10 cellular contexts compared by ENCODE assay signal in the genomic region with DNA sequence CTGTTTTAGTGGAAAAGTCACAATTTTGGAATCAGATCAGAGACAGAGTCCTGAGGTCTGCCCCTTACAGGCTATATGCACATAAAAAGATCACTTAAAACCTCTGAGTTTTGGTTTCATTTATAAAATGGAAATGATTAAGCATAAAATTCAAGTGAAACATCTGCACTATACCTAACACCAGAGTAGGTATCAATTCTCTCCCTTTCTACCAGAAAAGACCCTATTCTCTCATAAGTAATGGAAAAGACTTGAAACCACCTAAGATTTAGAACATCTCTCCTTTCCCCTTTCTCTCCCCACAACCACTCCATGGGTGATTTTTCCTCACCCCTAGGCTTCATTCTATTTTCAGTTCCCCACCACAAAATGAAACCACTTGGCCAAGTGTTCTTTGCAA. TPM values are rescaled to one million over a fixed set of nuclear protein-coding genes. Genes with fewer than 3 reads are reported as not detected.
DNase-seq lines count a peak whose midpoint lies in the region; ATAC-seq and TF ChIP-seq lines count a peak whose summit lies in the region.
"Had no signal": no experiment of that assay in that cellular context is flagged by ENCODE, and none has a peak within 500 bp of the region (broad histone marks: within the 10 kb centered on the region; RNA-seq: fewer than 3 reads in every experiment).

No MANE protein-coding gene starts in this region.

- no peak for TF ChIP-seq CTCF in GM10266 (IDR thresholded peaks at IDR 0.05; ENCODE audit: control insufficient read depth, insufficient read depth, low read depth, missing control alignments)
- no peak for TF ChIP-seq CTCF in brain microvascular endothelial cell (IDR thresholded peaks at IDR 0.05; ENCODE audit: low read depth, low read length, missing control alignments)

- DNase-seq in GM10266 (ENCODE audit: extremely low spot score) (peak; percentile 13), NCI-H146 (lab: John Stamatoyannopoulos, UW) (no peak), NCI-H1436 (lab: John Stamatoyannopoulos, UW) (no peak), NCI-H1092 (lab: John Stamatoyannopoulos, UW) (no peak), brain microvascular endothelial cell (no peak)
- no peak for DNase-seq in activated naive CD8-positive, alpha-beta T cell treated with anti-CD3 and anti-CD28 coated beads, Interleukin-2, amount 10 ng/mL, durations not matched to agents 7 days and 5 days
- DNase-seq: adrenal gland, ovary had no signal

- H3K4me1 Mint-ChIP-seq in activated naive CD8-positive, alpha-beta T cell treated with anti-CD3 and anti-CD28 coated beads, Interleukin-2, amount 10 ng/mL, durations not matched to agents 7 days and 5 days, result peaks cover 31% of the 10 kb centered on the region

- POLR2A ChIA-PET in activated naive CD8-positive, alpha-beta T cell treated with anti-CD3 and anti-CD28 coated beads, Interleukin-2, amount 10 ng/mL, durations not matched to agents 7 days and 5 days (lab: Charles Lee), result no interaction called here

- H3K9me3 Mint-ChIP-seq in activated naive CD8-positive, alpha-beta T cell treated with anti-CD3 and anti-CD28 coated beads, Interleukin-2, amount 10 ng/mL, durations not matched to agents 7 days and 5 days, result no peaks in the 10 kb centered on the region

- H3K27ac Mint-ChIP-seq in activated naive CD8-positive, alpha-beta T cell treated with anti-CD3 and anti-CD28 coated beads, Interleukin-2, amount 10 ng/mL, durations not matched to agents 7 days and 5 days, result peak overlapping the region; percentile 85

- H3K36me3 ChIP-seq in brain microvascular endothelial cell (replicated peaks), result no peaks in the 10 kb centered on the region
- H3K36me3 ChIP-seq: adrenal gland, ovary had no signal

- H3K4me3 ChIP-seq in brain microvascular endothelial cell (ENCODE audit: low read depth, low read length), result no peak overlapping the region
- H3K4me3 ChIP-seq: adrenal gland, ovary had no signal

- H3K27ac ChIP-seq in brain microvascular endothelial cell, result no peak overlapping the region
- H3K27ac ChIP-seq: adrenal gland had no signal

- ATAC-seq in GM19467 (IDR thresholded peaks at IDR 0.05; ENCODE audit: unreplicated experiment) (peak; percentile 32), HG03139 (IDR thresholded peaks at IDR 0.05; ENCODE audit: unreplicated experiment) (peak; percentile 43)
- peak; percentile 32 for ATAC-seq in activated naive CD8-positive, alpha-beta T cell treated with anti-CD3 and anti-CD28 coated beads, Interleukin-2, amount 10 ng/mL, durations not matched to agents 7 days and 5 days (ENCODE audit: low read depth)

- peaks cover under 1% of the 10 kb centered on the region for H3K36me3 Mint-ChIP-seq in activated naive CD8-positive, alpha-beta T cell treated with anti-CD3 and anti-CD28 coated beads, Interleukin-2, amount 10 ng/mL, durations not matched to agents 7 days and 5 days

- in situ Hi-C loops in brain microvascular endothelial cell (cut with HindIII; ENCODE audit: low pct_ligation_motif_present, low sequenced_read_pairs), result no loop called here

- peak overlapping the region; percentile 87 for H3K4me3 Mint-ChIP-seq in activated naive CD8-positive, alpha-beta T cell treated with anti-CD3 and anti-CD28 coated beads, Interleukin-2, amount 10 ng/mL, durations not matched to agents 7 days and 5 days

- H3K27me3 ChIP-seq in brain microvascular endothelial cell (replicated peaks), result no peaks in the 10 kb centered on the region
- H3K27me3 ChIP-seq: adrenal gland, ovary had no signal

- no peaks in the 10 kb centered on the region for H3K27me3 Mint-ChIP-seq in activated naive CD8-positive, alpha-beta T cell treated with anti-CD3 and anti-CD28 coated beads, Interleukin-2, amount 10 ng/mL, durations not matched to agents 7 days and 5 days

RNA-seq across cellular contexts. Expression of a gene that starts 0.9 kb away (rescaled TPM):
- total RNA-seq in activated naive CD8-positive, alpha-beta T cell treated with anti-CD3 and anti-CD28 coated beads, Interleukin-2, amount 10 ng/mL, durations not matched to agents 7 days and 5 days, result under 1 TPM; 0.94 to 0.99 TPM
